In the genomic region with DNA sequence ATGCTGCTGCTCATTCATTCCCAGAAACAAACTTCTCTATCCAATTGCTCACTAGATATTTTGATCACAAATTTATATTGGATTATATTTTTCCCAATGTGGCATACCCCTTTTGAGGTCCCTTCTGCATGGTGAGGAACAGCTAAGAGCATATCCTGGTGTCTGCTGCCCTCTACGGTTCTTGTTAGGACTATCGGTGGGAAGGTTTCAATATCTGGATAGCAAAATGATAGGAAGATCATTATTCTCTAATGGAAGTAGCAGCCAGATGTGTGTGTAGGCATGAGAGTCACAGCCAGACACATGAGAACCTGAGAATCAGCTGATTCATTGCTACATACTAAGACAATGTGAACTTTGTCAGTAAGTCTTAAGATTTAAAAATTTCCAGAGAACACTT, we compare ENCODE assay signal across 9 cellular contexts.
A peak's percentile ranks its signal among the peaks of the same experiment; 100 is the strongest.
DNase-seq lines count a peak whose midpoint lies in the region; ATAC-seq, FAIRE-seq and TF ChIP-seq lines count a peak whose summit lies in the region.
"Had no signal": no experiment of that assay in that cellular context is flagged by ENCODE, and none has a peak within 500 bp of the region (broad histone marks: within the 10 kb centered on the region; RNA-seq: fewer than 3 reads in every experiment).

No MANE protein-coding gene starts in this region.

- no peak for TF ChIP-seq EP300 in sigmoid colon (IDR thresholded peaks at IDR 0.05)

- ATAC-seq in GM21576 (IDR thresholded peaks at IDR 0.05; ENCODE audit: unreplicated experiment): no peak
- ATAC-seq: heart left ventricle had no signal

- DNase-seq in EL: peak; percentile 1
- peak; percentile 14 for DNase-seq in astrocyte (ENCODE audit: low read depth)
- no peak for DNase-seq in sigmoid colon
- no peak for DNase-seq in activated effector memory CD4-positive, alpha-beta T cell treated with Interleukin-2 at 50 U/mL for 16 hours
- no peak for DNase-seq in stimulated activated CD4-positive, alpha-beta T cell treated with anti-CD3 and anti-CD28 coated beads, Interleukin-4, amount 100 ng/mL, for 4 hours
- DNase-seq: heart left ventricle had no signal

- peaks cover 5% of the 10 kb centered on the region for H3K4me1 Mint-ChIP-seq in astrocyte (ENCODE audit: low read depth, unreplicated experiment)

- TF ChIP-seq CTCF in Loucy (conservative IDR thresholded peaks at IDR 0.05; ENCODE audit: low read length) (peak; percentile 72), astrocyte (IDR thresholded peaks at IDR 0.05; ENCODE audit: insufficient read depth, low read depth, low read length) (peak; percentile 45), liver (IDR thresholded peaks at IDR 0.05; ENCODE audit: low read depth, low read length, missing input control) (no peak), sigmoid colon (IDR thresholded peaks at IDR 0.05) (no peak)

- H3K4me3 ChIP-seq in Loucy (ENCODE audit: low read length, poor library complexity, severe bottlenecking) (no peak overlapping the region), astrocyte (ENCODE audit: insufficient read depth, low read depth, low read length) (no peak overlapping the region), liver (ENCODE audit: low read depth in 1 of 3, low read length in 3 of 3) (no peak overlapping the region), sigmoid colon (no peak overlapping the region)
- H3K4me3 ChIP-seq: heart left ventricle had no signal

- H4K20me1 ChIP-seq in Loucy (ENCODE audit: insufficient read depth, low read length, poor library complexity, severe bottlenecking) (no peaks in the 10 kb centered on the region), astrocyte (ENCODE audit: insufficient read depth, low read length) (no peaks in the 10 kb centered on the region)

- intact Hi-C loops in sigmoid colon (cut with DNase I): no loop called here

- no peak for FAIRE-seq in astrocyte (lab: Jason Lieb, UNC)

- H2AFZ ChIP-seq in Loucy (ENCODE audit: low read length): no peak overlapping the region
- no peak overlapping the region for H2AFZ ChIP-seq in astrocyte (ENCODE audit: low read depth, low read length)

- H3K27me3 Mint-ChIP-seq in astrocyte (ENCODE audit: low read depth, unreplicated experiment): no peaks in the 10 kb centered on the region

- WGBS in liver: 24% methylated on average over 2 of the region's 2 CpGs
- 15 to 52% methylated on average over 2 of the region's 2 CpGs for WGBS in sigmoid colon, 2 donors

- no peaks in the 10 kb centered on the region for H3K9me2 ChIP-seq in Loucy (replicated peaks; ENCODE audit: low read depth, low read length)

- H3K9me3 ChIP-seq in Loucy (ENCODE audit: insufficient read depth, low read depth, low read length) (no peaks in the 10 kb centered on the region), astrocyte (ENCODE audit: insufficient read depth, low read depth, low read length) (no peaks in the 10 kb centered on the region), liver (ENCODE audit: control insufficient read depth in 4 of 4, low read length in 3 of 4) (no peaks in the 10 kb centered on the region), sigmoid colon (no peaks in the 10 kb centered on the region)
- H3K9me3 ChIP-seq: heart left ventricle had no signal

- H3K9ac ChIP-seq in Loucy (ENCODE audit: low read depth, low read length, poor library complexity, severe bottlenecking) (no peak overlapping the region), astrocyte (ENCODE audit: low read length) (no peak overlapping the region), liver (ENCODE audit: low read depth in 1 of 2, low read length in 2 of 2) (no peak overlapping the region)

- H3F3A ChIP-seq in Loucy (ENCODE audit: low read depth): no peaks in the 10 kb centered on the region

- H3K79me2 ChIP-seq in Loucy (ENCODE audit: insufficient read depth, low read length): no peaks in the 10 kb centered on the region
- H3K79me2 ChIP-seq in astrocyte (ENCODE audit: insufficient read depth, low read length): no peaks in the 10 kb centered on the region

- TF ChIP-seq RAD21 in liver (IDR thresholded peaks at IDR 0.05): peak; percentile 18 to 45

- H3K4me2 ChIP-seq in Loucy (ENCODE audit: low read depth, low read length, poor library complexity, severe bottlenecking): no peak overlapping the region
- no peak overlapping the region for H3K4me2 ChIP-seq in astrocyte (ENCODE audit: low read length)

- H3K27ac ChIP-seq in astrocyte (ENCODE audit: low read depth, low read length) (no peak overlapping the region), liver (ENCODE audit: low read depth in 1 of 2, low read length in 2 of 2) (no peak overlapping the region), sigmoid colon (no peak overlapping the region)
- H3K27ac ChIP-seq: heart left ventricle had no signal

- H3K36me3 ChIP-seq in Loucy (ENCODE audit: insufficient read depth, low read length): no peaks in the 10 kb centered on the region
- no peaks in the 10 kb centered on the region for H3K36me3 ChIP-seq in astrocyte (ENCODE audit: insufficient read depth, low read length)
- H3K36me3 ChIP-seq in liver (ENCODE audit: control insufficient read depth in 4 of 4, insufficient read depth in 3 of 4, low read depth in 1 of 4, low read length in 3 of 4): no peaks in the 10 kb centered on the region
- no peaks in the 10 kb centered on the region for H3K36me3 ChIP-seq in sigmoid colon
- H3K36me3 ChIP-seq: heart left ventricle had no signal

- no peaks in the 10 kb centered on the region for H3K36me3 Mint-ChIP-seq in astrocyte (ENCODE audit: low read depth, unreplicated experiment)

- H3K27me3 ChIP-seq in Loucy (ENCODE audit: insufficient read depth, low read length, poor library complexity, severe bottlenecking): no peaks in the 10 kb centered on the region
- H3K27me3 ChIP-seq in astrocyte (ENCODE audit: insufficient read depth, low read length): no peaks in the 10 kb centered on the region
- peaks cover 0 to 2% (median 0%) of the 10 kb centered on the region in 4 donors for H3K27me3 ChIP-seq in liver (ENCODE audit: control insufficient read depth in 4 of 4, insufficient read depth in 4 of 4, low read length in 3 of 4)
- H3K27me3 ChIP-seq in sigmoid colon: no peaks in the 10 kb centered on the region
- H3K27me3 ChIP-seq: heart left ventricle had no signal

- peaks cover 2% of the 10 kb centered on the region for H3K4me1 ChIP-seq in Loucy (ENCODE audit: insufficient read depth, low read length, poor library complexity, severe bottlenecking)
- no peaks in the 10 kb centered on the region for H3K4me1 ChIP-seq in astrocyte (ENCODE audit: insufficient read depth, low read length)
- H3K4me1 ChIP-seq in liver (ENCODE audit: control insufficient read depth in 4 of 4, insufficient read depth in 4 of 4, low read length in 3 of 4): peaks cover 0 to 1% (median 0%) of the 10 kb centered on the region in 4 donors
- no peaks in the 10 kb centered on the region for H3K4me1 ChIP-seq in sigmoid colon
- H3K4me1 ChIP-seq: heart left ventricle had no signal

- H3K27ac Mint-ChIP-seq in astrocyte (ENCODE audit: unreplicated experiment): no peak overlapping the region

- no peaks in the 10 kb centered on the region for H3K9me3 Mint-ChIP-seq in astrocyte (ENCODE audit: unreplicated experiment)

- no peak overlapping the region for H3K4me3 Mint-ChIP-seq in astrocyte (ENCODE audit: unreplicated experiment)

- TF ChIP-seq POLR2A in sigmoid colon (IDR thresholded peaks at IDR 0.05): no peak

TF ChIP-seq in liver, 16 proteins besides CTCF, POLR2A, EP300 and RAD21:
- TF ChIP-seq ATF3 (IDR thresholded peaks at IDR 0.05) (no peak), EGR1 (IDR thresholded peaks at IDR 0.05; ENCODE audit: low read depth in 2 of 2) (no peak), GABPA (IDR thresholded peaks at IDR 0.05 in 1 of 2, conservative IDR thresholded peaks at IDR 0.05 in 1 of 2) (no peak), SP1 (IDR thresholded peaks at IDR 0.05) (no peak), TAF1 (conservative IDR thresholded peaks at IDR 0.05) (no peak), MAX (IDR thresholded peaks at IDR 0.05) (no peak), YY1 (IDR thresholded peaks at IDR 0.05) (no peak), RXRA (IDR thresholded peaks at IDR 0.05) (no peak), HNF4A (conservative IDR thresholded peaks at IDR 0.05) (no peak)

Comparison
In these comparisons a context has a peak if more than half of its experiments do, and no peak if none do; other contexts are left out.
1. DNase-seq: peak in EL (single experiment) and astrocyte (single experiment); none in sigmoid colon (single experiment), activated effector memory CD4-positive, alpha-beta T cell treated with Interleukin-2 at 50 U/mL for 16 hours (single experiment) and stimulated activated CD4-positive, alpha-beta T cell treated with anti-CD3 and anti-CD28 coated beads, Interleukin-4, amount 100 ng/mL, for 4 hours (0 of 2).
2. CTCF ChIP-seq: peak in Loucy (single experiment) and astrocyte (single experiment); none in liver (single experiment) and sigmoid colon (0 of 4).